Comparison of ENCODE assay signal across 18 cellular contexts in genomic region chr3:122168044-122168443, GRCh38. TPM values are rescaled to one million over a fixed set of nuclear protein-coding genes. Genes with fewer than 3 reads are reported as not detected.
DNase-seq lines count a peak whose midpoint lies in the region; ATAC-seq, FAIRE-seq and TF ChIP-seq lines count a peak whose summit lies in the region.
"Had no signal": no experiment of that assay in that cellular context is flagged by ENCODE, and none has a peak within 500 bp of the region (broad histone marks: within the 10 kb centered on the region; RNA-seq: fewer than 3 reads in every experiment).

No MANE protein-coding gene starts in this region.

- ATAC-seq in HG02610 (IDR thresholded peaks at IDR 0.05; ENCODE audit: unreplicated experiment) (peak; percentile 49), HG03460 (IDR thresholded peaks at IDR 0.05; ENCODE audit: unreplicated experiment) (peak; percentile 59)
- peak; percentile 51 for ATAC-seq in stimulated activated effector memory CD8-positive, alpha-beta T cell treated with anti-CD3 and anti-CD28 coated beads, Interleukin-12 subunit alpha, Interleukin-12 subunit beta, amount 100 ng/mL, for 72 hours
- ATAC-seq: A549, GM23338, HepG2 had no signal

- H3K36me3 ChIP-seq in esophagus squamous epithelium = no peaks in the 10 kb centered on the region
- H3K36me3 ChIP-seq: BE2C had no signal

- H3K36me3 Mint-ChIP-seq in stimulated activated effector memory CD8-positive, alpha-beta T cell treated with anti-CD3 and anti-CD28 coated beads, Interleukin-12 subunit alpha, Interleukin-12 subunit beta, amount 100 ng/mL, for 72 hours = no peaks in the 10 kb centered on the region
- no peaks in the 10 kb centered on the region for H3K36me3 Mint-ChIP-seq in osteocyte (ENCODE audit: unreplicated experiment)

- H3K27ac ChIP-seq in esophagus squamous epithelium = no peak overlapping the region
- H3K27ac ChIP-seq: A549, C4-2B had no signal

- H3K4me3 ChIP-seq in esophagus squamous epithelium = no peak overlapping the region
- H3K4me3 ChIP-seq: A549, GM23338 had no signal

- H3K27me3 Mint-ChIP-seq in osteocyte (ENCODE audit: unreplicated experiment) = no peaks in the 10 kb centered on the region

- peaks cover 6% of the 10 kb centered on the region for H3K9me3 Mint-ChIP-seq in stimulated activated effector memory CD8-positive, alpha-beta T cell treated with anti-CD3 and anti-CD28 coated beads, Interleukin-12 subunit alpha, Interleukin-12 subunit beta, amount 100 ng/mL, for 72 hours
- peaks cover 26% of the 10 kb centered on the region for H3K9me3 Mint-ChIP-seq in osteocyte (ENCODE audit: unreplicated experiment)

- no peaks in the 10 kb centered on the region for H3K4me1 ChIP-seq in esophagus squamous epithelium
- H3K4me1 ChIP-seq: A549, BE2C had no signal

- 63 to 87% methylated on average over 3 of the region's 3 CpGs for WGBS in esophagus squamous epithelium, 2 donors

- H3K27me3 ChIP-seq in esophagus squamous epithelium = no peaks in the 10 kb centered on the region
- H3K27me3 ChIP-seq: BE2C had no signal

- H3K4me1 Mint-ChIP-seq in stimulated activated effector memory CD8-positive, alpha-beta T cell treated with anti-CD3 and anti-CD28 coated beads, Interleukin-12 subunit alpha, Interleukin-12 subunit beta, amount 100 ng/mL, for 72 hours = no peaks in the 10 kb centered on the region
- no peaks in the 10 kb centered on the region for H3K4me1 Mint-ChIP-seq in osteocyte (ENCODE audit: unreplicated experiment)
- H3K4me1 Mint-ChIP-seq: CD4-positive, alpha-beta memory T cell; GM23338 had no signal

- H3K4me3 Mint-ChIP-seq in stimulated activated effector memory CD8-positive, alpha-beta T cell treated with anti-CD3 and anti-CD28 coated beads, Interleukin-12 subunit alpha, Interleukin-12 subunit beta, amount 100 ng/mL, for 72 hours = no peak overlapping the region
- no peak overlapping the region for H3K4me3 Mint-ChIP-seq in osteocyte (ENCODE audit: unreplicated experiment)
- H3K4me3 Mint-ChIP-seq: CD4-positive, alpha-beta memory T cell; GM23338 had no signal

- H3K9me3 ChIP-seq in esophagus squamous epithelium = no peaks in the 10 kb centered on the region
- H3K9me3 ChIP-seq: A549, BE2C had no signal

- FAIRE-seq in GM12891 (lab: Jason Lieb, UNC) = no peak
- FAIRE-seq: A549, G401.6, HepG2, HTR-8/SVneo had no signal

- TF ChIP-seq CTCF in osteocyte (IDR thresholded peaks at IDR 0.05) = no peak
- no peak for TF ChIP-seq CTCF in esophagus squamous epithelium (IDR thresholded peaks at IDR 0.05)

- H3K27ac Mint-ChIP-seq in stimulated activated effector memory CD8-positive, alpha-beta T cell treated with anti-CD3 and anti-CD28 coated beads, Interleukin-12 subunit alpha, Interleukin-12 subunit beta, amount 100 ng/mL, for 72 hours = no peak overlapping the region
- no peak overlapping the region for H3K27ac Mint-ChIP-seq in osteocyte (ENCODE audit: unreplicated experiment)
- H3K27ac Mint-ChIP-seq: CD4-positive, alpha-beta memory T cell; GM23338 had no signal

- intact Hi-C loops in esophagus squamous epithelium (cut with DNase I) = no loop called here

- TF ChIP-seq POLR2A in esophagus squamous epithelium (IDR thresholded peaks at IDR 0.05) (no peak), GM12891 (IDR thresholded peaks at IDR 0.05; ENCODE audit: low read depth, low read length) (no peak)

- no peak for DNase-seq in stimulated activated effector memory CD8-positive, alpha-beta T cell treated with anti-CD3 and anti-CD28 coated beads, Interleukin-12 subunit alpha, Interleukin-12 subunit beta, amount 100 ng/mL, for 72 hours (ENCODE audit: low spot score in 2 of 2)
- DNase-seq in osteocyte (ENCODE audit: extremely low spot score, unreplicated experiment) = no peak
- no peak for DNase-seq in esophagus squamous epithelium (lab: John Stamatoyannopoulos, UW)
- no peak for DNase-seq in GM12891 (ENCODE audit: insufficient read length, low spot score)
- no peak for DNase-seq in HuH-7.5 (ENCODE audit: low spot score)
- DNase-seq: BE2C; CD4-positive, alpha-beta memory T cell; DMS79; H7 had no signal

TF ChIP-seq in GM12891, 5 proteins besides CTCF, POLR2A, EP300 and RAD21:
- TF ChIP-seq POU2F2 (IDR thresholded peaks at IDR 0.05; ENCODE audit: low read depth, low read length) (no peak), PAX5 (IDR thresholded peaks at IDR 0.05; ENCODE audit: insufficient read depth, low read length, severe bottlenecking) (no peak), TAF1 (IDR thresholded peaks at IDR 0.05; ENCODE audit: low read depth, low read length) (no peak), POLR2AphosphoS5 (IDR thresholded peaks at IDR 0.05; ENCODE audit: low read depth, low read length) (no peak), SPI1 (IDR thresholded peaks at IDR 0.05; ENCODE audit: low read depth, low read length) (no peak)

RNA-seq across cellular contexts. Expression of gene CASR, which starts 15.4 kb away (rescaled TPM):
- total RNA-seq in osteocyte (not detected in 2 replicates), esophagus squamous epithelium (under 1 TPM in 1 of 4 donors, not detected in 3; 0.19 TPM)
- polyA plus RNA-seq in GM12891 (2012; ENCODE audit: low read depth, missing spikeins) = 0.08 TPM
- total RNA-seq: HepG2 had no signal
- polyA plus RNA-seq: A549, AG04450, HepG2 had no signal
